In genomic region chr14:20476795-20477194, GRCh38 we compare ENCODE assay signal across 1 cellular context.
A peak's percentile ranks its signal among the peaks of the same experiment; 100 is the strongest.
TF ChIP-seq lines count a peak whose summit lies in the region.

No MANE protein-coding gene starts in this region.

TF ChIP-seq in H1, 55 proteins besides CTCF, POLR2A, EP300 and RAD21:
- TF ChIP-seq POLR2AphosphoS5 (IDR thresholded peaks at IDR 0.05; ENCODE audit: low read depth, low read length) (peak; percentile 23; the same call in 1 of the 2 replicates), GTF2F1 (IDR thresholded peaks at IDR 0.05; ENCODE audit: borderline replicate concordance, low read depth, low read length) (no peak)
